Comparison of ENCODE assay signal across 13 cellular contexts in the genomic region with DNA sequence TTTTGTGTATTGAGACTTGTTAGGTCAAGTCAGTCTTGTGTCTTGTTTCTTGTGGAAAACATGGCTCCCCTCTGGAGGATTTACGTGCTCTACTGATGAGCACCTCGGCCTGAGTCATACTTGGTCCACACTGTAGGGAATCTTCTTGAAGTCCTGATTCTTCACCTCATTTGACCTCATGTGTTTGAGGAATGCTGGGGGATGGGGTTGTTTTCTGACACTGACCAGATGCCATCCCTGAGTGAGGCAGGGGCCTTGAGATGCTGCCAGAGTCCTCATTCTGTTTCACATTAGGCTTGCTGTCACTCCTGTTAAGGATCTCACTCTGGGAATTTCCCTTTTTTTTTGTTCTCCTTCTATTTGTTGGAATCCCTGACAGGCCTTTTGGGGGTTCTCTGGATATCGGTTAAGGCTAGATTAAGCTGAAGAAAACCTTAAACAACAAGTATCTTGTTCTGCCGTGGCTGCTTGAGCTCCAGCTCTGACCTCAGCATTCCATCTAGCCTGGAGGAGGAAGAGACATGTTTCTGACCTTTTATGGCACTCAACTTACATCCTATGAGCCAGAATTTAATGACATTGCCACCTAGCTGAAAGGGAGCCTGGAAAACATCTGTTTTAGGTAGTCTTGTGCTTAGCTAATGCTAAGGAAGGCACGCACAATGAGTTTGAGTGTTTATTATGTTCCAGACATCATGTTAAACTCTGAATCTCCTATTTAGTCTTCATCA. TPM values are rescaled to one million over a fixed set of nuclear protein-coding genes. Genes with fewer than 3 reads are reported as not detected.
DNase-seq lines count a peak whose midpoint lies in the region; ATAC-seq and TF ChIP-seq lines count a peak whose summit lies in the region.
"Had no signal": no experiment of that assay in that cellular context is flagged by ENCODE, and none has a peak within 500 bp of the region (broad histone marks: within the 10 kb centered on the region; RNA-seq: fewer than 3 reads in every experiment).

No MANE protein-coding gene starts in this region.

- no peak overlapping the region for H4K5ac ChIP-seq in mesendoderm (ENCODE audit: low read length)

- no peak overlapping the region for H2AFZ ChIP-seq in HCT116 (ENCODE audit: low read depth, low read length, poor library complexity, severe bottlenecking)
- H2AFZ ChIP-seq in mammary epithelial cell (ENCODE audit: low read depth, low read length) = no peak overlapping the region

- in situ Hi-C loops in ACHN (cut with HindIII; ENCODE audit: low pct_ligation_motif_present, low pct_unique_long_range_greater_than_20kb, low sequenced_read_pairs) (no loop called here), mammary epithelial cell (cut with MboI; ENCODE audit: low sequenced_read_pairs in 2 of 2) (no loop called here)

- RAD21 ChIA-PET in HCT116 (lab: Charles Lee; ENCODE audit: low non-redundant PET in 1 of 2, low total read pairs in 2 of 2, uncharacterized antibody in 2 of 2, unreplicated experiment in 2 of 2) = no interaction called here

- no peaks in the 10 kb centered on the region for H3K79me1 ChIP-seq in mesendoderm (ENCODE audit: low read length)

- no peak overlapping the region for H3K4me2 ChIP-seq in HCT116 (ENCODE audit: low read length)
- no peak overlapping the region for H3K4me2 ChIP-seq in mammary epithelial cell (ENCODE audit: insufficient read depth, low read depth, low read length)
- no peak overlapping the region for H3K4me2 ChIP-seq in mesendoderm (ENCODE audit: low read length)

- H3K4me1 ChIP-seq in HCT116 (ENCODE audit: control insufficient read depth in 1 of 2, insufficient read depth in 2 of 2, low read length in 2 of 2) = no peaks in the 10 kb centered on the region
- H3K4me1 ChIP-seq in mammary epithelial cell (ENCODE audit: insufficient read depth, low read length) = peaks cover 12% of the 10 kb centered on the region
- no peaks in the 10 kb centered on the region for H3K4me1 ChIP-seq in mesendoderm (ENCODE audit: control insufficient read depth, low read depth, low read length)
- H3K4me1 ChIP-seq in A673 (ENCODE audit: insufficient read depth, low read length, poor library complexity, severe bottlenecking) = no peaks in the 10 kb centered on the region
- H3K4me1 ChIP-seq: HAP-1 had no signal

- no peak for ATAC-seq in HCT116
- ATAC-seq in HG02642 (IDR thresholded peaks at IDR 0.05; ENCODE audit: poor library complexity, unreplicated experiment) = no peak
- ATAC-seq in HG03045 (IDR thresholded peaks at IDR 0.05; ENCODE audit: unreplicated experiment) = no peak

- no peaks in the 10 kb centered on the region for H3K79me2 ChIP-seq in HCT116 (ENCODE audit: insufficient read depth, low read length)
- H3K79me2 ChIP-seq in mammary epithelial cell (ENCODE audit: insufficient read depth, low read length) = no peaks in the 10 kb centered on the region
- H3K79me2 ChIP-seq in mesendoderm (ENCODE audit: control insufficient read depth, insufficient read depth, low read length) = no peaks in the 10 kb centered on the region

- H3K36me3 ChIP-seq in HCT116 (ENCODE audit: control insufficient read depth in 1 of 2, insufficient read depth in 2 of 2, low read length in 2 of 2) (peaks cover 61 to 87% of the 10 kb centered on the region in 2 experiments; a peak in 3 of 4 replicates), mammary epithelial cell (ENCODE audit: insufficient read depth, low read length) (peaks cover 49% of the 10 kb centered on the region), mesendoderm (ENCODE audit: control insufficient read depth, insufficient read depth, low read length) (peaks cover 54% of the 10 kb centered on the region), A673 (ENCODE audit: insufficient read depth, low read length, poor library complexity, severe bottlenecking) (peaks cover 94% of the 10 kb centered on the region)

- H3K9me2 ChIP-seq in HCT116 (ENCODE audit: insufficient read depth) = no peaks in the 10 kb centered on the region

- 47% methylated on average over 5 of the region's 5 CpGs for WGBS in mammary epithelial cell (ENCODE audit: low coverage, missing lambda C conversion rate)
- WGBS in mesendoderm (ENCODE audit: extremely low coverage, insufficient coverage, low lambda C conversion rate) = no CpG with 5 or more reads among the region's 5 CpGs

- H4K20me1 ChIP-seq in HCT116 (ENCODE audit: insufficient read depth) (0 out of 2 replicates have a peak, but pooled peaks cover 3% of the 10 kb centered on the region), mammary epithelial cell (ENCODE audit: insufficient read depth, low read length) (no peaks in the 10 kb centered on the region)

- H2BK5ac ChIP-seq in mesendoderm (ENCODE audit: low read length) = no peak overlapping the region

- no peak overlapping the region for H2BK120ac ChIP-seq in mesendoderm (ENCODE audit: low read depth, low read length)

- H3K9me3 ChIP-seq in HCT116 (ENCODE audit: control insufficient read depth in 1 of 2, insufficient read depth in 1 of 2, low read depth in 1 of 2, low read length in 2 of 2) = no peaks in the 10 kb centered on the region
- no peaks in the 10 kb centered on the region for H3K9me3 ChIP-seq in mammary epithelial cell (replicated peaks; ENCODE audit: insufficient read depth, low read length)
- no peaks in the 10 kb centered on the region for H3K9me3 ChIP-seq in A673 (ENCODE audit: low read depth, low read length, poor library complexity, severe bottlenecking)
- H3K9me3 ChIP-seq: HAP-1 had no signal

- H3K27ac ChIP-seq in HCT116 (ENCODE audit: low read depth, low read length) (no peak overlapping the region), mammary epithelial cell (ENCODE audit: insufficient read depth, low read depth, low read length) (no peak overlapping the region), mesendoderm (ENCODE audit: low read depth, low read length) (no peak overlapping the region), A673 (ENCODE audit: low read depth, low read length, poor library complexity, severe bottlenecking) (no peak overlapping the region)
- H3K27ac ChIP-seq: SK-N-MC had no signal

- TF ChIP-seq CTCF in HCT116 (IDR thresholded peaks at IDR 0.05 in 2 of 3, conservative IDR thresholded peaks at IDR 0.05 in 1 of 3; ENCODE audit: borderline replicate concordance in 1 of 3, insufficient read depth in 1 of 3, low read depth in 2 of 3, low read length in 2 of 3) (no peak), mammary epithelial cell (conservative IDR thresholded peaks at IDR 0.05 in 1 of 2, IDR thresholded peaks at IDR 0.05 in 1 of 2; ENCODE audit: extremely low read depth in 1 of 2, insufficient read depth in 1 of 2, low read depth in 1 of 2, low read length in 2 of 2) (no peak), A673 (conservative IDR thresholded peaks at IDR 0.05; ENCODE audit: low read depth, low read length) (no peak)

- H3K18ac ChIP-seq in mesendoderm (ENCODE audit: low read length) = no peak overlapping the region

- H3K27me3 ChIP-seq in HCT116 (ENCODE audit: insufficient read depth, low read length) (no peaks in the 10 kb centered on the region), mammary epithelial cell (ENCODE audit: insufficient read depth, low read length) (no peaks in the 10 kb centered on the region), mesendoderm (ENCODE audit: insufficient read depth, low read length, poor library complexity) (no peaks in the 10 kb centered on the region), A673 (replicated peaks; ENCODE audit: insufficient read depth, low read depth, low read length, poor library complexity) (no peaks in the 10 kb centered on the region)

- H3K4ac ChIP-seq in mesendoderm (ENCODE audit: low read depth, low read length) = no peak overlapping the region

- H2AK5ac ChIP-seq in mesendoderm (ENCODE audit: low read length) = no peak overlapping the region

- intact Hi-C loops in HCT116 (cut with micrococcal nuclease) = no loop called here
- intact Hi-C loops in mammary epithelial cell (cut with micrococcal nuclease) = no loop called here
- intact Hi-C loops in A673 (cut with micrococcal nuclease; ENCODE audit: unreplicated experiment) = no loop called here

- H3K9ac ChIP-seq in HCT116 (ENCODE audit: low read length) = no peak overlapping the region
- no peak overlapping the region for H3K9ac ChIP-seq in mammary epithelial cell (ENCODE audit: insufficient read depth, low read length)
- H3K9ac ChIP-seq in mesendoderm (ENCODE audit: low read length) = no peak overlapping the region

- H3K23ac ChIP-seq in mesendoderm (ENCODE audit: low read length) = no peak overlapping the region

- CTCF ChIA-PET in HCT116 (lab: Charles Lee) = no interaction called here
- CTCF ChIA-PET in mammary epithelial cell (lab: Charles Lee; ENCODE audit: low non-redundant PET) = no interaction called here
- CTCF ChIA-PET in A673 (lab: Charles Lee) = no interaction called here

- no peak for TF ChIP-seq POLR2A in HCT116 (IDR thresholded peaks at IDR 0.05; ENCODE audit: borderline replicate concordance, extremely low read depth, insufficient read depth, insufficient read length)

- no peak overlapping the region for H4K8ac ChIP-seq in mesendoderm (ENCODE audit: low read depth, low read length)

- DNase-seq in ACHN (peak; percentile 21), HCT116 (ENCODE audit: low read depth, low spot score) (no peak), mammary epithelial cell (peak; percentile 66), mesendoderm (peak; percentile 80), A673 (ENCODE audit: low spot score) (no peak), UCSD-AML1 (lab: John Stamatoyannopoulos, UW; ENCODE audit: unreplicated experiment) (no peak)
- DNase-seq: kidney; NCI-H2171; stimulated activated CD4-positive, alpha-beta T cell treated with anti-CD3 and anti-CD28 coated beads, Interleukin-12 subunit alpha, Interleukin-12 subunit beta, amount 100 ng/mL, for 4 hours had no signal

- H3K56ac ChIP-seq in mesendoderm (ENCODE audit: low read length) = no peak overlapping the region

- TF ChIP-seq RAD21 in HCT116 (IDR thresholded peaks at IDR 0.05; ENCODE audit: low read depth) = no peak

- H3K4me3 ChIP-seq in HCT116 (replicated peaks in 1 of 2; ENCODE audit: low read depth in 1 of 2, low read length in 2 of 2) (no peak overlapping the region), mammary epithelial cell (replicated peaks in 1 of 3; ENCODE audit: insufficient read depth in 1 of 3, low read depth in 2 of 3, low read length in 3 of 3) (no peak overlapping the region), mesendoderm (ENCODE audit: low read length) (no peak overlapping the region), A673 (ENCODE audit: low read depth, low read length, poor library complexity, severe bottlenecking) (no peak overlapping the region)
- H3K4me3 ChIP-seq: HAP-1, SK-N-MC had no signal

- BruUV-seq in HCT116 (replicated peaks; lab: Mats Ljungman, UMichigan) = TSS peak; percentile 16
- BruUV-seq in mammary epithelial cell (replicated peaks; lab: Mats Ljungman, UMichigan) = no TSS peak
- BruUV-seq in A673 (replicated peaks; lab: Mats Ljungman, UMichigan) = no TSS peak

- dilution Hi-C loops in mammary epithelial cell (cut with HindIII; ENCODE audit: low sequenced_read_pairs) = no loop called here

- POLR2A ChIA-PET in HCT116 (lab: Charles Lee) (no interaction called here), A673 (lab: Charles Lee; ENCODE audit: low non-redundant PET) (no interaction called here)

- no peak overlapping the region for H2BK15ac ChIP-seq in mesendoderm (replicated peaks; ENCODE audit: low read depth)

RNA-seq across cellular contexts. Expression of a gene that starts 20.6 kb away (rescaled TPM):
- total RNA-seq in HCT116 (2021; ENCODE audit: unreplicated experiment) (94.7 TPM), mammary epithelial cell (10 to 100 TPM; 17.7 to 70.4 TPM), A673 (2021) (109 TPM in 2 replicates)
- 43.7 and 48.4 TPM in 2 replicates for polyA plus RNA-seq in HCT116 (2012)
- polyA plus RNA-seq in mammary epithelial cell = 34.8 TPM
- polyA minus RNA-seq in mammary epithelial cell = 44.3 TPM
- 79.8 TPM for polyA plus RNA-seq in mesendoderm (2013, experiment 1 of 2)
- 80.6 TPM for polyA plus RNA-seq in mesendoderm (2013, experiment 2 of 2)

RNA-seq across cellular contexts. Expression of a gene that starts 34.6 kb away (rescaled TPM):
- total RNA-seq in HCT116 (2021; ENCODE audit: unreplicated experiment) (8.9 TPM), mammary epithelial cell (1 to 10 TPM; 6.8 to 9.7 TPM), A673 (2021) (not detected in 2 replicates)
- 0.36 and 0.50 TPM in 2 replicates for polyA plus RNA-seq in HCT116 (2012)
- polyA plus RNA-seq in mammary epithelial cell = 7.4 TPM
- 22.1 TPM for polyA minus RNA-seq in mammary epithelial cell
- polyA plus RNA-seq in mesendoderm (2013, experiment 1 of 2) = 61.0 TPM
- polyA plus RNA-seq in mesendoderm (2013, experiment 2 of 2) = 63.7 TPM

Comparison
In these comparisons a context has a peak if more than half of its experiments do, and no peak if none do; other contexts are left out.
1. DNase-seq: peak in ACHN (single experiment), mammary epithelial cell (single experiment) and mesendoderm (single experiment); none in HCT116 (single experiment), A673 (single experiment) and UCSD-AML1 (single experiment).